18 cellular contexts compared by ENCODE assay signal in the genomic region with DNA sequence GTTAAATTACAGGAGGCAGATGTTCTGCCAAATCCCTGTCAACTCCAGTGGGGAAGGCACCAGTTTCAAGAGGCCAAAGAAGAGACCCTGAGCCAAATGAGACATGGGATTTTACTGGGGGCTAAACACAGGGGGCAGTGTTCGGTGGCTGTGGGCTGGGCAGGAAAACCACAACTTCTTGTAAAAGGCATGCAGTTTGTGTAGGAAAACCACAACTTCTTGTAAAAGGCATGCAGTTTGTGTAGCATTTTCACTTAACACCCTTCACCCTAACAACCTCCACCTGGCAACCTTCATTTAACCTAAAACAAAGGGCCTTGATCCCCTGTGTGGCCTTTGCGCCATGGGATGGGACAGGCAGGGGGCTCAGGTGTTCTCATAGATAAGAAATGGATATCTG.
DNase-seq lines count a peak whose midpoint lies in the region; ATAC-seq and TF ChIP-seq lines count a peak whose summit lies in the region.
"Had no signal": no experiment of that assay in that cellular context is flagged by ENCODE, and none has a peak within 500 bp of the region (broad histone marks: within the 10 kb centered on the region; RNA-seq: fewer than 3 reads in every experiment).

No MANE protein-coding gene starts in this region.

- no peak overlapping the region for H3K4me3 Mint-ChIP-seq in activated CD4-positive, alpha-beta T cell treated with anti-CD3 and anti-CD28 coated beads, Interleukin-2, amount 10 ng/mL, durations not matched to agents 7 days and 5 days
- H3K4me3 Mint-ChIP-seq in T-helper 17 cell = no peak overlapping the region
- H3K4me3 Mint-ChIP-seq: CD4-positive, alpha-beta T cell had no signal

- H3K36me3 Mint-ChIP-seq in activated CD4-positive, alpha-beta T cell treated with anti-CD3 and anti-CD28 coated beads, Interleukin-2, amount 10 ng/mL, durations not matched to agents 7 days and 5 days (ENCODE audit: low read depth) = peaks cover 2% of the 10 kb centered on the region
- H3K36me3 Mint-ChIP-seq in T-helper 17 cell (ENCODE audit: low read depth) = peaks cover 2% of the 10 kb centered on the region

- H3K79me2 ChIP-seq in MM.1S (ENCODE audit: low read length) = no peaks in the 10 kb centered on the region

- no peaks in the 10 kb centered on the region for H3K36me3 ChIP-seq in MM.1S (replicated peaks; ENCODE audit: insufficient read depth, low read length)
- H3K36me3 ChIP-seq: HAP-1 had no signal

- no peaks in the 10 kb centered on the region for H3K9me3 Mint-ChIP-seq in activated CD4-positive, alpha-beta T cell treated with anti-CD3 and anti-CD28 coated beads, Interleukin-2, amount 10 ng/mL, durations not matched to agents 7 days and 5 days
- H3K9me3 Mint-ChIP-seq: CD4-positive, alpha-beta T cell had no signal

- POLR2A ChIA-PET in activated CD4-positive, alpha-beta T cell treated with anti-CD3 and anti-CD28 coated beads, Interleukin-2, amount 10 ng/mL, durations not matched to agents 7 days and 5 days (lab: Charles Lee) = no interaction called here

- H3K4me3 ChIP-seq in MM.1S (ENCODE audit: low read length) (no peak overlapping the region), dorsolateral prefrontal cortex (no peak overlapping the region)
- H3K4me3 ChIP-seq: HAP-1 had no signal

- H3K4me2 ChIP-seq in MM.1S (ENCODE audit: low read depth, low read length) = no peak overlapping the region

- peaks cover 9% of the 10 kb centered on the region for H3K27me3 Mint-ChIP-seq in activated CD4-positive, alpha-beta T cell treated with anti-CD3 and anti-CD28 coated beads, Interleukin-2, amount 10 ng/mL, durations not matched to agents 7 days and 5 days
- H3K27me3 Mint-ChIP-seq in T-helper 17 cell = no peaks in the 10 kb centered on the region
- H3K27me3 Mint-ChIP-seq: CD4-positive, alpha-beta T cell had no signal

- no peak overlapping the region for H3K9ac ChIP-seq in MM.1S (ENCODE audit: low read length)

- no peaks in the 10 kb centered on the region for H3K9me3 ChIP-seq in MM.1S (replicated peaks; ENCODE audit: insufficient read depth, low read length)
- H3K9me3 ChIP-seq in T-helper 17 cell (ENCODE audit: control insufficient read depth, low read length, poor library complexity, severe bottlenecking) = no peaks in the 10 kb centered on the region
- H3K9me3 ChIP-seq: HAP-1 had no signal

- H3K27me3 ChIP-seq in MM.1S (replicated peaks; ENCODE audit: insufficient read depth, low read length) (no peaks in the 10 kb centered on the region), dorsolateral prefrontal cortex (no peaks in the 10 kb centered on the region)

- no peak for DNase-seq in activated CD4-positive, alpha-beta T cell treated with anti-CD3 and anti-CD28 coated beads, Interleukin-2, amount 10 ng/mL, durations not matched to agents 7 days and 5 days
- no peak for DNase-seq in activated CD4-positive, alpha-beta T cell treated with anti-CD3 and anti-CD28 coated beads, Interleukin-2, amount 50 U/mL, for 4 hours
- no peak for DNase-seq in MM.1S
- no peak for DNase-seq in T-helper 17 cell
- DNase-seq in stimulated activated CD4-positive, alpha-beta T cell treated with anti-CD3 and anti-CD28 coated beads, Interleukin-12 subunit alpha, Interleukin-12 subunit beta, amount 100 ng/mL, for 4 hours = no peak
- DNase-seq in dorsolateral prefrontal cortex = no peak
- DNase-seq: 8988T; AML-193; C1 segment of cervical spinal cord; CD4-positive, alpha-beta T cell; DMS153; DMS79 treated with DMSO at 0.1 percent for 48 hours; EL; GOT3; IMR-90 had no signal

- H3K27ac Mint-ChIP-seq in activated CD4-positive, alpha-beta T cell treated with anti-CD3 and anti-CD28 coated beads, Interleukin-2, amount 10 ng/mL, durations not matched to agents 7 days and 5 days = peak overlapping the region; percentile 17
- H3K27ac Mint-ChIP-seq in T-helper 17 cell = peak overlapping the region; percentile 1
- H3K27ac Mint-ChIP-seq: CD4-positive, alpha-beta T cell had no signal

- intact Hi-C loops in dorsolateral prefrontal cortex (cut with DNase I) = no loop called here

- peaks cover 16% of the 10 kb centered on the region for H3K4me1 ChIP-seq in MM.1S (ENCODE audit: low read length)
- H3K4me1 ChIP-seq: HAP-1 had no signal

- TF ChIP-seq CTCF in MM.1S (IDR thresholded peaks at IDR 0.05; ENCODE audit: low read length) (peak; percentile 15; the same call in 1 of the 2 replicates), dorsolateral prefrontal cortex (IDR thresholded peaks at IDR 0.05 in 54 of 56, conservative IDR thresholded peaks at IDR 0.05 in 2 of 56; ENCODE audit: low read depth in 1 of 56, partially characterized antibody in 56 of 56) (no peak)

- no peaks in the 10 kb centered on the region for H3F3A ChIP-seq in MM.1S (ENCODE audit: insufficient read depth, low read length)

- H3K27ac ChIP-seq in MM.1S (ENCODE audit: low read length) = no peak overlapping the region
- no peak overlapping the region for H3K27ac ChIP-seq in dorsolateral prefrontal cortex

- ATAC-seq in T-helper 17 cell = no peak
- ATAC-seq in HG03442 (IDR thresholded peaks at IDR 0.05; ENCODE audit: unreplicated experiment) = no peak
- no peak for ATAC-seq in HG02610 (IDR thresholded peaks at IDR 0.05; ENCODE audit: unreplicated experiment)

- no peaks in the 10 kb centered on the region for H3K9me2 ChIP-seq in MM.1S (replicated peaks; ENCODE audit: insufficient read depth, low read length)

- H2AFZ ChIP-seq in MM.1S (ENCODE audit: low read length) = no peak overlapping the region

- CTCF ChIA-PET in activated CD4-positive, alpha-beta T cell treated with anti-CD3 and anti-CD28 coated beads, Interleukin-2, amount 10 ng/mL, durations not matched to agents 7 days and 5 days (lab: Charles Lee) = no interaction called here

- H4K20me1 ChIP-seq in MM.1S (ENCODE audit: insufficient read depth, low read length) = no peaks in the 10 kb centered on the region

- peaks cover 27% of the 10 kb centered on the region for H3K4me1 Mint-ChIP-seq in activated CD4-positive, alpha-beta T cell treated with anti-CD3 and anti-CD28 coated beads, Interleukin-2, amount 10 ng/mL, durations not matched to agents 7 days and 5 days
- peaks cover 12% of the 10 kb centered on the region for H3K4me1 Mint-ChIP-seq in T-helper 17 cell
